Comparison of ENCODE assay signal across 9 cellular contexts in genomic region chr13:48578516-48579166, GRCh38. TPM values are rescaled to one million over a fixed set of nuclear protein-coding genes. Genes with fewer than 3 reads are reported as not detected.
A peak's percentile ranks its signal among the peaks of the same experiment; 100 is the strongest.
DNase-seq lines count a peak whose midpoint lies in the region; ATAC-seq and TF ChIP-seq lines count a peak whose summit lies in the region.
"Had no signal": no experiment of that assay in that cellular context is flagged by ENCODE, and none has a peak within 500 bp of the region (broad histone marks: within the 10 kb centered on the region; RNA-seq: fewer than 3 reads in every experiment).

No MANE protein-coding gene starts in this region.

- TF ChIP-seq CTCF in GM12875 (IDR thresholded peaks at IDR 0.05; ENCODE audit: borderline replicate concordance, insufficient read depth, low read depth, low read length) (0 out of 2 replicates have a peak, but pooled peaks have one; percentile 3), gastroesophageal sphincter (IDR thresholded peaks at IDR 0.05) (no peak)

- peak overlapping the region in 3 of 4 donors; percentile 31 to 61 (median 39) for H3K27ac ChIP-seq in gastroesophageal sphincter

- TF ChIP-seq EP300 in gastroesophageal sphincter (IDR thresholded peaks at IDR 0.05), result no peak

- ATAC-seq in GM21390 (IDR thresholded peaks at IDR 0.05; ENCODE audit: unreplicated experiment), result peak; percentile 62
- ATAC-seq in HG03378 (IDR thresholded peaks at IDR 0.05; ENCODE audit: unreplicated experiment), result peak; percentile 53
- ATAC-seq in gastroesophageal sphincter, result no peak

- H3K4me3 ChIP-seq in GM12875 (ENCODE audit: low read depth, low read length) (no peak overlapping the region), gastroesophageal sphincter (no peak overlapping the region)

- H3K4me1 ChIP-seq in gastroesophageal sphincter, result peaks cover 0 to 19% (median 7%) of the 10 kb centered on the region in 3 donors

- TF ChIP-seq POLR2A in gastroesophageal sphincter (IDR thresholded peaks at IDR 0.05), result no peak

- DNase-seq in HEK293T (ENCODE audit: extremely low spot score) (no peak), NCI-H2171 (lab: John Stamatoyannopoulos, UW) (no peak), NCI-H1930 (lab: John Stamatoyannopoulos, UW) (no peak), NCI-H526 (lab: John Stamatoyannopoulos, UW) (no peak)
- DNase-seq: NCI-H1436 had no signal

- no peaks in the 10 kb centered on the region for H3K36me3 ChIP-seq in gastroesophageal sphincter

- POLR2A ChIA-PET in HEK293T (lab: Yijun Ruan, JAX), result no interaction called here

- no peaks in the 10 kb centered on the region for H3K9me3 ChIP-seq in gastroesophageal sphincter

- CTCF ChIA-PET in HEK293T (lab: Yijun Ruan, JAX), result interaction anchor here (0.7 kb wide), 1 partner anchor 158 kb away, joined by 7 read pairs; no protein-coding TSS in a partner anchor

- WGBS in gastroesophageal sphincter (ENCODE audit: low coverage in 1 of 2), 2 donors, result 65% methylated on average over 3 of the region's 3 CpGs; no CpG with 5 or more reads in 1 of the 2 donors

- no peaks in the 10 kb centered on the region for H3K27me3 ChIP-seq in gastroesophageal sphincter

TF ChIP-seq in HEK293T, 16 proteins besides CTCF, POLR2A, EP300 and RAD21:
- TF ChIP-seq TARDBP (IDR thresholded peaks at IDR 0.05) (no peak), CTBP1 (IDR thresholded peaks at IDR 0.05; ENCODE audit: borderline replicate concordance) (no peak), L3MBTL2 (conservative IDR thresholded peaks at IDR 0.05) (no peak), FOXA1 (IDR thresholded peaks at IDR 0.05) (no peak), ELF4 (IDR thresholded peaks at IDR 0.05) (no peak), NFRKB (IDR thresholded peaks at IDR 0.05) (no peak), SUZ12 (IDR thresholded peaks at IDR 0.05) (no peak), PKNOX1 (IDR thresholded peaks at IDR 0.05) (no peak), FOXM1 (IDR thresholded peaks at IDR 0.05; ENCODE audit: borderline replicate concordance) (no peak), LEF1 (IDR thresholded peaks at IDR 0.05; ENCODE audit: borderline replicate concordance) (no peak)

RNA-seq across cellular contexts. Expression of gene RCBTB2, which starts 45.8 kb away (rescaled TPM):
- total RNA-seq in gastroesophageal sphincter, result 10 to 100 TPM; 14.9 to 26.1 (median 16.7) TPM
